In genomic region chr2:235779444-235779896, GRCh38 we compare ENCODE assay signal across 8 cellular contexts.
DNase-seq lines count a peak whose midpoint lies in the region; ATAC-seq and TF ChIP-seq lines count a peak whose summit lies in the region.

No MANE protein-coding gene starts in this region.

- CTCF ChIA-PET in activated CD8-positive, alpha-beta T cell treated with anti-CD3 and anti-CD28 coated beads for 36 hours (lab: Charles Lee): interaction anchor here (0.6 to 3.4 kb wide), 25 partner anchors 8 to 430 kb away, joined by 3 to 49 read pairs (median 4); partner anchors contain the start of gene GBX2

- H3K9me3 ChIP-seq in endodermal cell (ENCODE audit: control insufficient read depth, low read length): no peaks in the 10 kb centered on the region

- no peaks in the 10 kb centered on the region for H3K4me1 Mint-ChIP-seq in activated CD8-positive, alpha-beta T cell treated with anti-CD3 and anti-CD28 coated beads for 36 hours (ENCODE audit: low read depth)
- H3K4me1 Mint-ChIP-seq in endodermal cell: no peaks in the 10 kb centered on the region
- H3K4me1 Mint-ChIP-seq in mesothelial cell of epicardium: peaks cover 5% of the 10 kb centered on the region

- DNase-seq in G401 (ENCODE audit: low spot score) (peak; percentile 89), NCI-H460 (ENCODE audit: extremely low read depth, low read depth) (peak; percentile 72), endodermal cell (peak; percentile 97), mesothelial cell of epicardium (ENCODE audit: low spot score in 2 of 2, unreplicated experiment in 2 of 2) (peak; percentile 50 to 84)
- DNase-seq in activated CD8-positive, alpha-beta T cell treated with anti-CD3 and anti-CD28 coated beads for 36 hours: peak; percentile 83
- DNase-seq in stimulated activated CD8-positive, alpha-beta memory T cell treated with anti-CD3 and anti-CD28 coated beads, Interleukin-7, amount 100 ng/mL, for 4 hours (ENCODE audit: low read depth in 2 of 2): peak; percentile 8 to 10

- H3K27ac ChIP-seq in endodermal cell (ENCODE audit: low read depth, low read length): no peak overlapping the region

- WGBS in endodermal cell (ENCODE audit: insufficient coverage in 1 of 2, insufficient read length in 1 of 2), 2 experiments: 37 to 41% methylated on average over 6 to 8 of the region's 8 CpGs

- intact Hi-C loops in activated CD8-positive, alpha-beta T cell treated with anti-CD3 and anti-CD28 coated beads for 36 hours (cut with micrococcal nuclease): loop anchor here (2.0 kb wide), 1 partner anchor 401 kb away; no protein-coding TSS in a partner anchor

- ATAC-seq in HG02943 (IDR thresholded peaks at IDR 0.05; ENCODE audit: low read depth, unreplicated experiment): peak; percentile 65
- ATAC-seq in activated CD8-positive, alpha-beta T cell treated with anti-CD3 and anti-CD28 coated beads for 36 hours: peak; percentile 71
- ATAC-seq in GM19395 (IDR thresholded peaks at IDR 0.05; ENCODE audit: unreplicated experiment): no peak

- peaks cover 11% of the 10 kb centered on the region for H3K27me3 Mint-ChIP-seq in activated CD8-positive, alpha-beta T cell treated with anti-CD3 and anti-CD28 coated beads for 36 hours
- H3K27me3 Mint-ChIP-seq in endodermal cell (ENCODE audit: insufficient read depth) (no peaks in the 10 kb centered on the region), mesothelial cell of epicardium (ENCODE audit: low read depth) (no peaks in the 10 kb centered on the region)

- no peak overlapping the region for H3K4me3 Mint-ChIP-seq in activated CD8-positive, alpha-beta T cell treated with anti-CD3 and anti-CD28 coated beads for 36 hours
- H3K4me3 Mint-ChIP-seq in endodermal cell (no peak overlapping the region), mesothelial cell of epicardium (no peak overlapping the region)

- in situ Hi-C loops in G401 (cut with HindIII; ENCODE audit: low sequenced_read_pairs): no loop called here

- no peaks in the 10 kb centered on the region for H3K9me3 Mint-ChIP-seq in activated CD8-positive, alpha-beta T cell treated with anti-CD3 and anti-CD28 coated beads for 36 hours
- H3K9me3 Mint-ChIP-seq in endodermal cell: no peaks in the 10 kb centered on the region
- H3K9me3 Mint-ChIP-seq in mesothelial cell of epicardium: no peaks in the 10 kb centered on the region

- peak; percentile 76 for TF ChIP-seq CTCF in activated CD8-positive, alpha-beta T cell treated with anti-CD3 and anti-CD28 coated beads for 36 hours (IDR thresholded peaks at IDR 0.05)
- TF ChIP-seq CTCF in endodermal cell (conservative IDR thresholded peaks at IDR 0.05) (peak; percentile 97), mesothelial cell of epicardium (IDR thresholded peaks at IDR 0.05; ENCODE audit: unreplicated experiment) (peak; percentile 69)

- peaks cover 3% of the 10 kb centered on the region for H3K36me3 ChIP-seq in endodermal cell (ENCODE audit: control insufficient read depth, insufficient read depth, low read length)

- H3K36me3 Mint-ChIP-seq in activated CD8-positive, alpha-beta T cell treated with anti-CD3 and anti-CD28 coated beads for 36 hours (ENCODE audit: low read depth): no peaks in the 10 kb centered on the region
- H3K36me3 Mint-ChIP-seq in endodermal cell (ENCODE audit: low read depth) (peaks cover 3% of the 10 kb centered on the region), mesothelial cell of epicardium (no peaks in the 10 kb centered on the region)

- no peak overlapping the region for H3K4me3 ChIP-seq in endodermal cell (ENCODE audit: low read length)

- H3K4me1 ChIP-seq in endodermal cell (ENCODE audit: control insufficient read depth, insufficient read depth, low read length): no peaks in the 10 kb centered on the region

- no peaks in the 10 kb centered on the region for H3K27me3 ChIP-seq in endodermal cell (ENCODE audit: control insufficient read depth, insufficient read depth, low read length, poor library complexity, severe bottlenecking)

- POLR2A ChIA-PET in activated CD8-positive, alpha-beta T cell treated with anti-CD3 and anti-CD28 coated beads for 36 hours (lab: Charles Lee): interaction anchor here (1.6 kb wide), 1 partner anchor 391 kb away, joined by 3 read pairs; no protein-coding TSS in a partner anchor

- H3K9ac ChIP-seq in endodermal cell (ENCODE audit: extremely low read depth, low read length, poor library complexity, severe bottlenecking): no peak overlapping the region

- H3K27ac Mint-ChIP-seq in activated CD8-positive, alpha-beta T cell treated with anti-CD3 and anti-CD28 coated beads for 36 hours: no peak overlapping the region
- peak overlapping the region; percentile 4 for H3K27ac Mint-ChIP-seq in endodermal cell
- no peak overlapping the region for H3K27ac Mint-ChIP-seq in mesothelial cell of epicardium

Comparison
In these comparisons a context has a peak if more than half of its experiments do, and no peak if none do; other contexts are left out.
1. DNase-seq: peak in every context shown above with its lines; median percentile 97 in endodermal cell; 89 in G401; 83 in activated CD8-positive, alpha-beta T cell treated with anti-CD3 and anti-CD28 coated beads for 36 hours; 72 in NCI-H460; 67 in mesothelial cell of epicardium; 9 in stimulated activated CD8-positive, alpha-beta memory T cell treated with anti-CD3 and anti-CD28 coated beads, Interleukin-7, amount 100 ng/mL, for 4 hours.